In the genomic region with DNA sequence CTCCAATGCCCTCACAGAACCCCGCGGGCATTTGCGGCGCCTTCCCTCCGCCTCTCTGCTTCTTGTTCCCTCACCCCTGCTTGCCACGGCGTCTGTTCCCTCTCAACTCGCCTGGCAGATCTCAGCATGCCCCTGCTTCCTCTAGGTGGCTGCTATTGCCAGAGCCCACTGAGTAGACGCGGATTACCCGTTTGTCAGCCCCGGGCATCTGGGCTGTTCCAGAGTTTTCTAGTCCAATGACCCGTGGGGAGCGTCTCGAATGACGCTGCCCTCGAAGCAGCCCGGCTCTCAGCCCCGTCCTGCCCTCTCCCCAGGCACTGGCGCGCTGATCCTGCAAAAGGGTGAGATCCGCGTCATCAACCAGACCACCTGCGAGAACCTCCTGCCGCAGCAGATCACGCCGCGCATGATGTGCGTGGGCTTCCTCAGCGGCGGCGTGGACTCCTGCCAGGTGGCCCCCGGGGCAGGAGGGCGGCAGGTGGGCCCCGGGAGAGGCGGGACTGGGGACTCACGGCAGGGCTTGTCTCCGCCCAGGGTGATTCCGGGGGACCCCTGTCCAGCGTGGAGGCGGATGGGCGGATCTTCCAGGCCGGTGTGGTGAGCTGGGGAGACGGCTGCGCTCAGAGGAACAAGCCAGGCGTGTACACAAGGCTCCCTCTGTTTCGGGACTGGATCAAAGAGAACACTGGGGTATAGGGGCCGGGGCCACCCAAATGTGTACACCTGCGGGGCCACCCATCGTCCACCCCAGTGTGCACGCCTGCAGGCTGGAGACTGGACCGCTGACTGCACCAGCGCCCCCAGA, we compare ENCODE assay signal across 20 cellular contexts. TPM values are rescaled to one million over a fixed set of nuclear protein-coding genes. Genes with fewer than 3 reads are reported as not detected.
DNase-seq lines count a peak whose midpoint lies in the region; ATAC-seq and TF ChIP-seq lines count a peak whose summit lies in the region.
"Had no signal": no experiment of that assay in that cellular context is flagged by ENCODE, and none has a peak within 500 bp of the region (broad histone marks: within the 10 kb centered on the region; RNA-seq: fewer than 3 reads in every experiment).

No MANE protein-coding gene starts in this region.

- no peak overlapping the region for H3K4me2 ChIP-seq in neuronal stem cell (ENCODE audit: insufficient read depth, low read length, poor library complexity, severe bottlenecking)
- no peak overlapping the region for H3K4me2 ChIP-seq in hepatocyte

- no peak overlapping the region for H3K4me3 Mint-ChIP-seq in natural killer cell
- no peak overlapping the region for H3K4me3 Mint-ChIP-seq in natural killer cell treated with Interleukin-12 subunit alpha and Interleukin-12 subunit beta and Interleukin-15 and Interleukin-18, amount 100 ng/mL, for 72 hours
- H3K4me3 Mint-ChIP-seq: activated naive CD8-positive, alpha-beta T cell treated with anti-CD3 and anti-CD28 coated beads, Interleukin-2, amount 10 ng/mL, durations not matched to agents 7 days and 5 days; activated T-cell treated with anti-CD3 and anti-CD28 coated beads, Interleukin-2, amount 50 U/mL, for 72 hours; CD8-positive, alpha-beta T cell; naive thymus-derived CD4-positive, alpha-beta T cell had no signal

- no peaks in the 10 kb centered on the region for H3K36me3 Mint-ChIP-seq in natural killer cell
- no peaks in the 10 kb centered on the region for H3K36me3 Mint-ChIP-seq in natural killer cell treated with Interleukin-12 subunit alpha and Interleukin-12 subunit beta and Interleukin-15 and Interleukin-18, amount 100 ng/mL, for 72 hours
- H3K36me3 Mint-ChIP-seq: activated naive CD8-positive, alpha-beta T cell treated with anti-CD3 and anti-CD28 coated beads, Interleukin-2, amount 10 ng/mL, durations not matched to agents 7 days and 5 days; CD8-positive, alpha-beta T cell; naive thymus-derived CD4-positive, alpha-beta T cell had no signal

- no peaks in the 10 kb centered on the region for H4K20me1 ChIP-seq in hepatocyte (ENCODE audit: insufficient read depth, poor library complexity, severe bottlenecking)

- no peak overlapping the region for H4K91ac ChIP-seq in neuronal stem cell (ENCODE audit: low read depth, low read length, poor library complexity)

- WGBS in neuronal stem cell (ENCODE audit: extremely low coverage in 2 of 2, insufficient read length in 2 of 2, insufficient replicate concordance in 1 of 2), 2 donors: no CpG with 5 or more reads among the region's 53 CpGs
- WGBS in hepatocyte (ENCODE audit: low lambda C conversion rate, missing lambda C conversion rate): 96% methylated on average over 52 of the region's 53 CpGs

- TF ChIP-seq CTCF in natural killer cell (IDR thresholded peaks at IDR 0.05) (no peak), coronary artery (IDR thresholded peaks at IDR 0.05) (no peak), hepatocyte (IDR thresholded peaks at IDR 0.05; ENCODE audit: poor library complexity) (no peak)

- no peaks in the 10 kb centered on the region for H3K36me3 ChIP-seq in neuronal stem cell (replicated peaks in 1 of 2; ENCODE audit: control insufficient read depth in 2 of 2, insufficient read depth in 2 of 2, low read length in 2 of 2)
- no peaks in the 10 kb centered on the region for H3K36me3 ChIP-seq in hepatocyte (replicated peaks; ENCODE audit: insufficient read depth, low read depth)
- no peaks in the 10 kb centered on the region for H3K36me3 ChIP-seq in effector memory CD4-positive, alpha-beta T cell (ENCODE audit: control insufficient read depth, insufficient read depth, low read length)
- H3K36me3 ChIP-seq: brain microvascular endothelial cell had no signal

- ATAC-seq in natural killer cell: no peak
- no peak for ATAC-seq in natural killer cell treated with Interleukin-12 subunit alpha and Interleukin-12 subunit beta and Interleukin-15 and Interleukin-18, amount 100 ng/mL, for 72 hours
- ATAC-seq: activated T-cell treated with anti-CD3 and anti-CD28 coated beads, Interleukin-2, amount 50 U/mL, for 72 hours; CD8-positive, alpha-beta T cell; naive thymus-derived CD4-positive, alpha-beta T cell had no signal

- peak overlapping the region; percentile 58 for H3K18ac ChIP-seq in neuronal stem cell (ENCODE audit: low read length)

- H3K27me3 ChIP-seq in neuronal stem cell (ENCODE audit: control insufficient read depth in 3 of 3, insufficient read depth in 3 of 3, low read depth in 1 of 3, low read length in 3 of 3) (peaks cover 0 to 41% (median 5%) of the 10 kb centered on the region in 3 experiments), hepatocyte (no peaks in the 10 kb centered on the region)
- H3K27me3 ChIP-seq in effector memory CD4-positive, alpha-beta T cell (replicated peaks; ENCODE audit: control insufficient read depth, insufficient read depth, low read length, poor library complexity, severe bottlenecking): no peaks in the 10 kb centered on the region
- H3K27me3 ChIP-seq: esophagus squamous epithelium had no signal

- peaks cover 0 to 2% of the 10 kb centered on the region in 2 donors for H3K9me3 ChIP-seq in neuronal stem cell (replicated peaks in 1 of 2; ENCODE audit: control insufficient read depth in 2 of 2, insufficient read depth in 1 of 2, low read depth in 1 of 2, low read length in 2 of 2)
- H3K9me3 ChIP-seq in hepatocyte (ENCODE audit: low read depth): no peaks in the 10 kb centered on the region
- H3K9me3 ChIP-seq in effector memory CD4-positive, alpha-beta T cell (ENCODE audit: control insufficient read depth, low read length): no peaks in the 10 kb centered on the region
- H3K9me3 ChIP-seq: esophagus squamous epithelium had no signal

- H3K27ac Mint-ChIP-seq in natural killer cell: no peak overlapping the region
- no peak overlapping the region for H3K27ac Mint-ChIP-seq in natural killer cell treated with Interleukin-12 subunit alpha and Interleukin-12 subunit beta and Interleukin-15 and Interleukin-18, amount 100 ng/mL, for 72 hours
- H3K27ac Mint-ChIP-seq: activated naive CD8-positive, alpha-beta T cell treated with anti-CD3 and anti-CD28 coated beads, Interleukin-2, amount 10 ng/mL, durations not matched to agents 7 days and 5 days; activated T-cell treated with anti-CD3 and anti-CD28 coated beads, Interleukin-2, amount 50 U/mL, for 72 hours; CD8-positive, alpha-beta T cell; naive thymus-derived CD4-positive, alpha-beta T cell had no signal

- H3K14ac ChIP-seq in neuronal stem cell (ENCODE audit: low read length): peak overlapping the region; percentile 10

- no peaks in the 10 kb centered on the region for H3K9me3 Mint-ChIP-seq in natural killer cell
- no peaks in the 10 kb centered on the region for H3K9me3 Mint-ChIP-seq in natural killer cell treated with Interleukin-12 subunit alpha and Interleukin-12 subunit beta and Interleukin-15 and Interleukin-18, amount 100 ng/mL, for 72 hours
- H3K9me3 Mint-ChIP-seq: activated naive CD8-positive, alpha-beta T cell treated with anti-CD3 and anti-CD28 coated beads, Interleukin-2, amount 10 ng/mL, durations not matched to agents 7 days and 5 days; activated T-cell treated with anti-CD3 and anti-CD28 coated beads, Interleukin-2, amount 50 U/mL, for 72 hours; CD8-positive, alpha-beta T cell; naive thymus-derived CD4-positive, alpha-beta T cell had no signal

- no peaks in the 10 kb centered on the region for H3K9me2 ChIP-seq in hepatocyte (replicated peaks; ENCODE audit: insufficient read depth)

- H3K4ac ChIP-seq in neuronal stem cell (ENCODE audit: low read length): no peak overlapping the region

- no peak overlapping the region for H2BK15ac ChIP-seq in neuronal stem cell (ENCODE audit: low read length)

- H4K8ac ChIP-seq in neuronal stem cell (ENCODE audit: low read depth, low read length): no peak overlapping the region

- no peaks in the 10 kb centered on the region for H3K4me1 ChIP-seq in neuronal stem cell (ENCODE audit: control insufficient read depth in 2 of 2, insufficient read depth in 1 of 2, low read depth in 1 of 2, low read length in 2 of 2)
- peaks cover 3% of the 10 kb centered on the region for H3K4me1 ChIP-seq in hepatocyte (ENCODE audit: insufficient read depth)
- H3K4me1 ChIP-seq in effector memory CD4-positive, alpha-beta T cell (ENCODE audit: control insufficient read depth, insufficient read depth, low read length, poor library complexity, severe bottlenecking): no peaks in the 10 kb centered on the region

- H2AK5ac ChIP-seq in neuronal stem cell (ENCODE audit: low read depth, low read length): peak overlapping the region; percentile 66

- H3K27me3 Mint-ChIP-seq in natural killer cell (ENCODE audit: low read depth in 2 of 2): peaks cover 0 to 6% of the 10 kb centered on the region in 2 donors
- peaks cover 0 to 2% of the 10 kb centered on the region in 2 donors for H3K27me3 Mint-ChIP-seq in natural killer cell treated with Interleukin-12 subunit alpha and Interleukin-12 subunit beta and Interleukin-15 and Interleukin-18, amount 100 ng/mL, for 72 hours

- no peaks in the 10 kb centered on the region for H3K79me1 ChIP-seq in neuronal stem cell (ENCODE audit: low read depth, low read length)

- H2BK12ac ChIP-seq in neuronal stem cell (ENCODE audit: low read length): no peak overlapping the region

- H2AFZ ChIP-seq in neuronal stem cell (ENCODE audit: low read length) (no peak overlapping the region), hepatocyte (no peak overlapping the region)

- H3K9ac ChIP-seq in neuronal stem cell (ENCODE audit: low read depth, low read length, poor library complexity): no peak overlapping the region

- no peak overlapping the region for H3K27ac ChIP-seq in coronary artery
- no peak overlapping the region for H3K27ac ChIP-seq in neuronal stem cell (replicated peaks; ENCODE audit: low read length)
- no peak overlapping the region for H3K27ac ChIP-seq in hepatocyte
- H3K27ac ChIP-seq in effector memory CD4-positive, alpha-beta T cell (ENCODE audit: insufficient read depth, low read length, poor library complexity, severe bottlenecking): no peak overlapping the region
- H3K27ac ChIP-seq: brain microvascular endothelial cell, esophagus squamous epithelium had no signal

- H2BK5ac ChIP-seq in neuronal stem cell (ENCODE audit: low read length): peak overlapping the region; percentile 48

- DNase-seq in natural killer cell (peak; percentile 14), coronary artery (ENCODE audit: low spot score) (peak; percentile 26), neuronal stem cell (ENCODE audit: low spot score) (no peak), ureter (ENCODE audit: low spot score) (peak; percentile 38), SIG-M5 treated with dmso at 0.1 percent for 504 hours (lab: John Stamatoyannopoulos, UW; ENCODE audit: unreplicated experiment) (no peak), hepatocyte (ENCODE audit: low spot score) (no peak)
- DNase-seq in natural killer cell treated with Interleukin-12 subunit alpha and Interleukin-12 subunit beta and Interleukin-15 and Interleukin-18, amount 100 ng/mL, for 72 hours (ENCODE audit: low spot score): no peak
- DNase-seq in effector memory CD4-positive, alpha-beta T cell: no peak
- DNase-seq: activated CD4-positive, alpha-beta T cell treated with anti-CD3 and anti-CD28 coated beads, Interleukin-2, amount 50 U/mL, for 1 hour; activated naive CD8-positive, alpha-beta T cell treated with anti-CD3 and anti-CD28 coated beads, Interleukin-2, amount 10 ng/mL, durations not matched to agents 7 days and 5 days; activated T-cell treated with anti-CD3 and anti-CD28 coated beads, Interleukin-2, amount 50 U/mL, for 72 hours; brain microvascular endothelial cell; DMS79; esophagus squamous epithelium; NCI-H1417; NCI-H2171 treated with DMSO at 0.1 percent for 48 hours; stimulated activated naive CD4-positive, alpha-beta T cell had no signal

- no peaks in the 10 kb centered on the region for H3K4me1 Mint-ChIP-seq in natural killer cell
- H3K4me1 Mint-ChIP-seq in natural killer cell treated with Interleukin-12 subunit alpha and Interleukin-12 subunit beta and Interleukin-15 and Interleukin-18, amount 100 ng/mL, for 72 hours (ENCODE audit: low read depth in 2 of 2): no peaks in the 10 kb centered on the region
- H3K4me1 Mint-ChIP-seq: activated naive CD8-positive, alpha-beta T cell treated with anti-CD3 and anti-CD28 coated beads, Interleukin-2, amount 10 ng/mL, durations not matched to agents 7 days and 5 days had no signal

- no peaks in the 10 kb centered on the region for H3K79me2 ChIP-seq in hepatocyte

- intact Hi-C loops in natural killer cell (cut with micrococcal nuclease): no loop called here

- H3K23ac ChIP-seq in neuronal stem cell (ENCODE audit: low read depth, low read length, poor library complexity): peak overlapping the region; percentile 26

- no peak overlapping the region for H3K4me3 ChIP-seq in coronary artery
- H3K4me3 ChIP-seq in neuronal stem cell (ENCODE audit: low read length in 2 of 2): no peak overlapping the region
- no peak overlapping the region for H3K4me3 ChIP-seq in hepatocyte
- no peak overlapping the region for H3K4me3 ChIP-seq in effector memory CD4-positive, alpha-beta T cell (ENCODE audit: insufficient read depth, low read depth, low read length, poor library complexity, severe bottlenecking)
- H3K4me3 ChIP-seq: esophagus squamous epithelium had no signal

- H2BK120ac ChIP-seq in neuronal stem cell (ENCODE audit: low read depth, low read length): no peak overlapping the region

RNA-seq across cellular contexts. Expression of a gene that starts 49.7 kb away (rescaled TPM):
- 1 to 10 TPM in 2 of 3 donors, under 1 TPM in 1; 0.61 to 1.9 (median 1.0) TPM for total RNA-seq in natural killer cell
- total RNA-seq in natural killer cell treated with Interleukin-12 subunit alpha and Interleukin-12 subunit beta and Interleukin-15 and Interleukin-18, amount 100 ng/mL, for 72 hours: under 1 TPM in 1 of 2 donors, not detected in 1; 0.17 TPM
- polyA plus RNA-seq in neuronal stem cell (2013, experiment 1 of 2): 0.73 TPM
- 0.58 TPM for polyA plus RNA-seq in neuronal stem cell (2013, experiment 2 of 2)
- total RNA-seq in ureter: 103 TPM
- total RNA-seq in hepatocyte: 80.8 and 85.2 TPM in 2 replicates
- 81.4 and 93.3 TPM in 2 replicates for polyA plus RNA-seq in hepatocyte
- total RNA-seq: activated T-cell treated with anti-CD3 and anti-CD28 coated beads, Interleukin-2, amount 50 U/mL, for 72 hours had no signal
- polyA plus RNA-seq: AG04450 had no signal

Comparison
In these comparisons a context has a peak if more than half of its experiments do, and no peak if none do; other contexts are left out.
1. DNase-seq: peak in natural killer cell (single experiment), coronary artery (single experiment) and ureter (single experiment); none in natural killer cell treated with Interleukin-12 subunit alpha and Interleukin-12 subunit beta and Interleukin-15 and Interleukin-18, amount 100 ng/mL, for 72 hours (single experiment), neuronal stem cell (single experiment), SIG-M5 treated with dmso at 0.1 percent for 504 hours (single experiment), hepatocyte (single experiment) and effector memory CD4-positive, alpha-beta T cell (0 of 3).
2. RNA of a gene that starts 49.7 kb away (total RNA-seq): 103 TPM in ureter (single experiment) and 80.8 to 85.2 TPM in hepatocyte; 0.61 to 1.9 TPM in natural killer cell and 0.17 TPM in natural killer cell treated with Interleukin-12 subunit alpha and Interleukin-12 subunit beta and Interleukin-15 and Interleukin-18, amount 100 ng/mL, for 72 hours; every median in the first group is over 10 times any median in the second.